Comparison of ENCODE assay signal across 1 cellular context in genomic region chr9:133378408-133378962, GRCh38.
TF ChIP-seq lines count a peak whose summit lies in the region.

No MANE protein-coding gene starts in this region.

TF ChIP-seq in HCT116, 20 proteins besides CTCF, POLR2A, EP300 and RAD21 (continued from another document):
- no peak for TF ChIP-seq EZH2phosphoT487 (IDR thresholded peaks at IDR 0.05; ENCODE audit: borderline replicate concordance)
- no peak for TF ChIP-seq FOSL1 (IDR thresholded peaks at IDR 0.05; ENCODE audit: low read depth)
- TF ChIP-seq TCF7L2 (IDR thresholded peaks at IDR 0.05; ENCODE audit: borderline replicate concordance, extremely low read depth, insufficient read depth, insufficient read length): no peak
